ENCODE assay signal across 29 cellular contexts in the genomic region with DNA sequence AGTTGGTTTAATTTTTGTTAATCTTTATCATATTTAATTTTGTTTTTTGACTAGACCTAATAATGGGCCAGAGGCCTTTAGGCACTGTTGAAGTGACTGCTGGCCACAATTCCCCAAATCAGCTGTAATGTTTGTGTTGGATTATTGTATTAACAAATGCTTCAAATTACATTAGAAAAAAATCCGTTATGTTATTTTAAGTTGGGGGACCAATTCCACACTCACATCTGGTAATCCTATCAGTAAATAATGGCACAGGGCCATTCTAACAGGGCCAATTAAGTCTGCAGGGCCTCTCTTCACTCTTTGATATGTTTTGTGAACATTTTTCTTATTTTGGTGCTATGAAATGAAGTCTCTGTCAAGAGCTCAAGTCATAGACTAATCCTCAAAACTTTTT. TPM values are rescaled to one million over a fixed set of nuclear protein-coding genes. Genes with fewer than 3 reads are reported as not detected.
A peak's percentile ranks its signal among the peaks of the same experiment; 100 is the strongest.
DNase-seq lines count a peak whose midpoint lies in the region; ATAC-seq and TF ChIP-seq lines count a peak whose summit lies in the region.
"Had no signal": no experiment of that assay in that cellular context is flagged by ENCODE, and none has a peak within 500 bp of the region (broad histone marks: within the 10 kb centered on the region; RNA-seq: fewer than 3 reads in every experiment).

No MANE protein-coding gene starts in this region.

- no peak overlapping the region for H2AFZ ChIP-seq in SK-N-SH (ENCODE audit: low read depth)

- H3K4me3 ChIP-seq in left ventricle myocardium inferior (no peak overlapping the region), heart left ventricle (no peak overlapping the region), SK-N-SH (ENCODE audit: low read depth in 2 of 2, low read length in 1 of 2) (no peak overlapping the region)
- H3K4me3 ChIP-seq: dorsolateral prefrontal cortex, HAP-1, ovary, right atrium auricular region, spleen, uterus had no signal

- H3K27me3 ChIP-seq in left ventricle myocardium inferior (ENCODE audit: low read depth) = no peaks in the 10 kb centered on the region
- H3K27me3 ChIP-seq in heart left ventricle = no peaks in the 10 kb centered on the region
- no peaks in the 10 kb centered on the region for H3K27me3 ChIP-seq in SK-N-SH (ENCODE audit: insufficient read depth)
- H3K27me3 ChIP-seq: dorsolateral prefrontal cortex, ovary, right atrium auricular region, spleen, uterus had no signal

- POLR2A ChIA-PET in SK-N-SH (lab: Yijun Ruan, JAX) = no interaction called here

- no peaks in the 10 kb centered on the region for H3K79me2 ChIP-seq in SK-N-SH (ENCODE audit: insufficient read depth)

- H3K4me1 ChIP-seq in left ventricle myocardium inferior (peaks cover 21% of the 10 kb centered on the region), heart left ventricle (peaks cover 0 to 72% (median 13%) of the 10 kb centered on the region in 12 donors), SK-N-SH (ENCODE audit: control insufficient read depth in 1 of 2, insufficient read depth in 2 of 2, low read depth in 1 of 2, low read length in 1 of 2) (peaks cover 0 to 9% of the 10 kb centered on the region in 2 experiments; a peak in 2 of 4 replicates)
- H3K4me1 ChIP-seq: uterus had no signal

- TF ChIP-seq EP300 in SK-N-SH (IDR thresholded peaks at IDR 0.05; ENCODE audit: borderline replicate concordance in 1 of 2, low read depth in 1 of 2, low read length in 1 of 2) = peak in 1 of 2 experiments; percentile 76; a peak in 2 of 4 replicates

- H3K9me3 ChIP-seq in left ventricle myocardium inferior (replicated peaks) = no peaks in the 10 kb centered on the region
- no peaks in the 10 kb centered on the region for H3K9me3 ChIP-seq in heart left ventricle
- H3K9me3 ChIP-seq in SK-N-SH = no peaks in the 10 kb centered on the region
- H3K9me3 ChIP-seq: HAP-1, ovary, right atrium auricular region, spleen, uterus had no signal

- H3K9me2 ChIP-seq in SK-N-SH = no peaks in the 10 kb centered on the region

- DNase-seq in left ventricle myocardium inferior = no peak
- no peak for DNase-seq in heart left ventricle
- DNase-seq in SK-N-SH = peak; percentile 49
- DNase-seq in fibroblast of peridontal ligament (ENCODE audit: extremely low read depth) = peak; percentile 29
- DNase-seq in G401 (ENCODE audit: low spot score) = no peak
- no peak for DNase-seq in NCI-H2029 (lab: John Stamatoyannopoulos, UW)
- no peak for DNase-seq in putamen (ENCODE audit: low spot score)
- DNase-seq: ACHN; activated CD4-positive, alpha-beta T cell treated with anti-CD3 and anti-CD28 coated beads for 36 hours; activated CD8-positive, alpha-beta memory T cell treated with anti-CD3 and anti-CD28 coated beads, Interleukin-2, amount 10 ng/mL, durations not matched to agents 7 days and 5 days; aorta; C1 segment of cervical spinal cord; caudate nucleus; dorsolateral prefrontal cortex; EL; naive thymus-derived CD8-positive, alpha-beta T cell; NCI-H1092; NCI-H187 treated with DMSO at 0.1 percent for 48 hours; NCI-H69; ovary; spleen; stimulated activated CD4-positive, alpha-beta T cell treated with anti-CD3 and anti-CD28 coated beads, Interleukin-2, amount 100 ng/mL, for 48 hours; stimulated activated naive CD4-positive, alpha-beta T cell; uterus had no signal

- intact Hi-C loops in left ventricle myocardium inferior (cut with micrococcal nuclease) (no loop called here), heart left ventricle (cut with DNase I) (no loop called here)

- TF ChIP-seq POLR2A in heart left ventricle (IDR thresholded peaks at IDR 0.05) = no peak

- CTCF ChIA-PET in SK-N-SH (lab: Yijun Ruan, JAX) = interaction anchor here (1.0 kb wide), 1 partner anchor 25 kb away, joined by 4 read pairs; no protein-coding TSS in a partner anchor

- 24 to 45% (median 36%) methylated on average over 1 of the region's 1 CpG for WGBS in heart left ventricle, 4 donors
- 43% methylated on average over 1 of the region's 1 CpG for WGBS in SK-N-SH (ENCODE audit: low lambda C conversion rate)

- H3K9ac ChIP-seq in SK-N-SH = no peak overlapping the region

- H3K27ac ChIP-seq in left ventricle myocardium inferior (replicated peaks) (peak overlapping the region; percentile 32), heart left ventricle (peak overlapping the region in 2 of 12 donors; percentile 3 to 21), SK-N-SH (ENCODE audit: low read depth in 2 of 2, low read length in 1 of 2) (no peak overlapping the region; a peak in 2 of 4 replicates)
- H3K27ac ChIP-seq: dorsolateral prefrontal cortex, HL-60, ovary had no signal

- ATAC-seq in heart left ventricle (no peak), HG02759 (IDR thresholded peaks at IDR 0.05; ENCODE audit: unreplicated experiment) (no peak)
- ATAC-seq: activated CD4-positive, alpha-beta T cell treated with anti-CD3 and anti-CD28 coated beads for 36 hours; activated CD8-positive, alpha-beta memory T cell treated with anti-CD3 and anti-CD28 coated beads, Interleukin-2, amount 10 ng/mL, durations not matched to agents 7 days and 5 days; left lobe of liver; naive thymus-derived CD8-positive, alpha-beta T cell had no signal

- no peak overlapping the region for H3K4me2 ChIP-seq in SK-N-SH

- in situ Hi-C loops in G401 (cut with HindIII; ENCODE audit: low sequenced_read_pairs) = no loop called here

- H3K36me3 ChIP-seq in left ventricle myocardium inferior (no peaks in the 10 kb centered on the region), heart left ventricle (no peaks in the 10 kb centered on the region), SK-N-SH (replicated peaks in 1 of 2; ENCODE audit: control insufficient read depth in 1 of 2, insufficient read depth in 2 of 2, low read length in 1 of 2) (no peaks in the 10 kb centered on the region)
- H3K36me3 ChIP-seq: HAP-1, ovary, right atrium auricular region, spleen, uterus had no signal

- peak; percentile 15; the same call in 1 of the 2 replicates for TF ChIP-seq RAD21 in SK-N-SH (IDR thresholded peaks at IDR 0.05; ENCODE audit: low read length)

- TF ChIP-seq CTCF in left ventricle myocardium inferior (IDR thresholded peaks at IDR 0.05; ENCODE audit: borderline replicate concordance) = no peak
- TF ChIP-seq CTCF in heart left ventricle (IDR thresholded peaks at IDR 0.05) = no peak
- no peak for TF ChIP-seq CTCF in SK-N-SH (IDR thresholded peaks at IDR 0.05)

- no peaks in the 10 kb centered on the region for H4K20me1 ChIP-seq in SK-N-SH (ENCODE audit: insufficient read depth)

- H3F3A ChIP-seq in SK-N-SH (replicated peaks; ENCODE audit: insufficient read depth) = no peaks in the 10 kb centered on the region

TF ChIP-seq in SK-N-SH, 30 proteins besides CTCF, POLR2A, EP300 and RAD21:
- TF ChIP-seq RCOR1 (IDR thresholded peaks at IDR 0.05; ENCODE audit: low read length) (peak; percentile 86), CHD2 (IDR thresholded peaks at IDR 0.05; ENCODE audit: low read length, partially characterized antibody) (peak; percentile 38), TAF1 (IDR thresholded peaks at IDR 0.05; ENCODE audit: borderline replicate concordance, low read depth, low read length) (no peak), ZBTB33 (IDR thresholded peaks at IDR 0.05; ENCODE audit: borderline replicate concordance, low read depth) (no peak), FOSL2 (IDR thresholded peaks at IDR 0.05; ENCODE audit: borderline replicate concordance, low read depth) (no peak), EZH2phosphoT487 (IDR thresholded peaks at IDR 0.05; ENCODE audit: borderline replicate concordance, low read depth) (no peak), TEAD4 (IDR thresholded peaks at IDR 0.05; ENCODE audit: borderline replicate concordance, insufficient read depth) (0 out of 2 replicates have a peak, but pooled peaks have one; percentile 10), RFX5 (IDR thresholded peaks at IDR 0.05; ENCODE audit: low read length) (no peak), NFIC (IDR thresholded peaks at IDR 0.05; ENCODE audit: borderline replicate concordance) (no peak), GATA2 (CRISPR knock-in tag; IDR thresholded peaks at IDR 0.05) (0 out of 2 replicates have a peak, but pooled peaks have one; percentile 28), SIN3A (IDR thresholded peaks at IDR 0.05; ENCODE audit: borderline replicate concordance, low read depth, low read length) (no peak)
- TF ChIP-seq, protein P1, sequence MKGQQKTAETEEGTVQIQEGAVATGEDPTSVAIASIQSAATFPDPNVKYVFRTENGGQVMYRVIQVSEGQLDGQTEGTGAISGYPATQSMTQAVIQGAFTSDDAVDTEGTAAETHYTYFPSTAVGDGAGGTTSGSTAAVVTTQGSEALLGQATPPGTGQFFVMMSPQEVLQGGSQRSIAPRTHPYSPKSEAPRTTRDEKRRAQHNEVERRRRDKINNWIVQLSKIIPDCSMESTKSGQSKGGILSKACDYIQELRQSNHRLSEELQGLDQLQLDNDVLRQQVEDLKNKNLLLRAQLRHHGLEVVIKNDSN (IDR thresholded peaks at IDR 0.05; ENCODE audit: borderline replicate concordance, low read depth) = no peak
TF ChIP-seq in SK-N-SH: peak in this region for 4.

RNA-seq across cellular contexts. Expression of gene CHST11, which starts 39.6 kb away (rescaled TPM):
- total RNA-seq in left ventricle myocardium inferior (6.0 TPM), heart left ventricle (10 to 100 TPM in 3 of 9 donors, 1 to 10 TPM in 6; 2.3 to 16.9 (median 4.4) TPM)
- polyA plus RNA-seq in heart left ventricle (1 to 10 TPM; 1.1 to 1.8 TPM), SK-N-SH (2012; rRNA removed) (12.7 and 18.6 TPM in 2 replicates)
- 7.7 and 8.4 TPM in 2 replicates for polyA plus RNA-seq in SK-N-SH (2012; cell fraction: cytosol; rRNA removed)
- 14.7 and 29.8 TPM in 2 replicates for polyA plus RNA-seq in SK-N-SH (2012; cell fraction: nucleus; rRNA removed)
- 9.5 and 12.7 TPM in 2 replicates for total RNA-seq in G401 (2014; rRNA removed; shearing (Covaris generic))

Comparison
In these comparisons a context has a peak if more than half of its experiments do, and no peak if none do; other contexts are left out.
1. DNase-seq: peak in SK-N-SH (single experiment) and fibroblast of peridontal ligament (single experiment); none in left ventricle myocardium inferior (single experiment), heart left ventricle (0 of 5), G401 (single experiment), NCI-H2029 (single experiment) and putamen (single experiment).